In the genomic region with DNA sequence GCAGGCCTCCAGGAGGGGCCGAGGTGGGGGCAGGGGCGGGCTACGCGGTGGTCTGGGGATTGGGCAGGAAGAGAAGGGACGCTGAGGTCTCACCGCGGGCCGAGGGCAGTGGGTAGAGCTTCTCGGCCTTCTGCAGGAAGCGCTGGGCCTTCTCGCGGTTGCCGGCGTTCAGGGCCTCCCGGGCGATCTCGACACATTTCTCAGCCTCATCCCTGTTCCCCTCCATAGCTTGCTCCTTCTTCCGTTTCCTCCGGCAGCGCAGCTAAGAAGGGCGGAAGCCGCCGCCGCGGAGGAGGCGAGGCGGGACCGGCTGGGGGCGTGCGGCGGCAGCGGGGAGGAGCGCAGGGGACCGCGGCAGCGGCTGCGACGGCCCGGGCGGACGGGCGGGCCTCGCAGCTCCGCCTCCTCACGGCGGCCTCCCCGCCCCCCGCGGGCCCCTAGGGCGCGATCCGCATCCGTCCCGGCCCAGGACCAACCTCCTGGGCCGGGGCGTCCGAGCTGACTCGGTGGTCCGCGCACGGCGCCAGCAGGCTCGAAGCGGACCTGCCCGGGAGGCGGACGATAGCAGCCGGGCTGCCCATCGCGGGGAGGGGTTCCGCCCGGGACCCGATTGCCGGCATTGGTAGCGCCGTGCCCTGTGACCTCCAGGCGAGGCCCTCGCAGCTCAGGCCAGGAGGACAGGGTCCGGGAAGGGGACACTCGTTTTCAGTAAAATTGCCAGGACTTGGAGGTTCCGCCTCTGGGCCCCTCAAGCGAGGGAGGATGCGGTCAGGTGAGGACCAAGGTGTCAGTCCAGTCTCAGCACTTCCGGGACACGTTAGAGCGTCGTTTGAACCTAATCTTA, we compare ENCODE assay signal across 1 cellular context.
TF ChIP-seq lines count a peak whose summit lies in the region.

A gene (minus strand): TSS at position 273 of the 844 bp plus-strand sequence. CDS start 47 bp downstream, at position 226.

TF ChIP-seq in K562, 482 proteins besides CTCF, POLR2A, EP300 and RAD21 (continued from another document and continues in another):
- TF ChIP-seq, protein P1, sequence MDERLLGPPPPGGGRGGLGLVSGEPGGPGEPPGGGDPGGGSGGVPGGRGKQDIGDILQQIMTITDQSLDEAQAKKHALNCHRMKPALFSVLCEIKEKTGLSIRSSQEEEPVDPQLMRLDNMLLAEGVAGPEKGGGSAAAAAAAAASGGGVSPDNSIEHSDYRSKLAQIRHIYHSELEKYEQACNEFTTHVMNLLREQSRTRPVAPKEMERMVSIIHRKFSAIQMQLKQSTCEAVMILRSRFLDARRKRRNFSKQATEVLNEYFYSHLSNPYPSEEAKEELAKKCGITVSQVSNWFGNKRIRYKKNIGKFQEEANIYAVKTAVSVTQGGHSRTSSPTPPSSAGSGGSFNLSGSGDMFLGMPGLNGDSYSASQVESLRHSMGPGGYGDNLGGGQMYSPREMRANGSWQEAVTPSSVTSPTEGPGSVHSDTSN (CRISPR knock-in tag; IDR thresholded peaks at IDR 0.05; ENCODE audit: low read depth) = no peak
- TF ChIP-seq, protein P1 (tag; conservative IDR thresholded peaks at IDR 0.05; ENCODE audit: low read depth) = no peak
- TF ChIP-seq NR2C2 (CRISPR knock-in tag; IDR thresholded peaks at IDR 0.05) (peak; percentile 85), NR2C2 (tag; IDR thresholded peaks at IDR 0.05) (peak; percentile 93), POLR2H (tag; IDR thresholded peaks at IDR 0.05; ENCODE audit: low read depth) (no peak; the same call in none of the 2 replicates), ZEB2 (IDR thresholded peaks at IDR 0.05) (peak; percentile 52; the same call in 1 of the 2 replicates), CBX5 (IDR thresholded peaks at IDR 0.05; ENCODE audit: borderline replicate concordance, low read depth) (no peak), ZKSCAN3 (CRISPR knock-in tag; IDR thresholded peaks at IDR 0.05) (no peak), GTF2E2 (tag; IDR thresholded peaks at IDR 0.05) (no peak), SRF (CRISPR knock-in tag; IDR thresholded peaks at IDR 0.05) (no peak), ZFPM2 (CRISPR knock-in tag; IDR thresholded peaks at IDR 0.05) (peak; percentile 17; the same call in 1 of the 2 replicates), ZNF311 (CRISPR knock-in tag; IDR thresholded peaks at IDR 0.05) (no peak), ILK (tag; IDR thresholded peaks at IDR 0.05; ENCODE audit: borderline replicate concordance, low read depth) (no peak), YY1 (IDR thresholded peaks at IDR 0.05; ENCODE audit: borderline replicate concordance in 1 of 3, control insufficient read depth in 1 of 3, extremely low read depth in 1 of 3, insufficient read depth in 3 of 3, insufficient read length in 1 of 3, insufficient replicate concordance in 2 of 3, low read depth in 1 of 3, low read length in 2 of 3) (peak in 1 of 3 experiments; percentile 62), SNIP1 (IDR thresholded peaks at IDR 0.05; ENCODE audit: low read depth) (no peak), NR3C1 (CRISPR knock-in tag; IDR thresholded peaks at IDR 0.05) (no peak), HDAC3 (IDR thresholded peaks at IDR 0.05; ENCODE audit: borderline replicate concordance, partially characterized antibody) (no peak), ZFX (CRISPR knock-in tag; IDR thresholded peaks at IDR 0.05) (peak; percentile 79), SRSF7 (optimal IDR thresholded peaks at IDR 0.05; ENCODE audit: low read depth, low read length) (no peak), ZNF408 (CRISPR knock-in tag; IDR thresholded peaks at IDR 0.05; ENCODE audit: low read depth) (no peak), GABPB2 (CRISPR knock-in tag; conservative IDR thresholded peaks at IDR 0.05) (peak; percentile 64; the same call in 1 of the 2 replicates), ZNF232 (CRISPR knock-in tag; IDR thresholded peaks at IDR 0.05) (no peak), U2AF1 (optimal IDR thresholded peaks at IDR 0.05; ENCODE audit: low read depth, low read length) (no peak), FOXP1 (CRISPR knock-in tag; IDR thresholded peaks at IDR 0.05) (peak; percentile 39; the same call in 1 of the 2 replicates), ZSCAN29 (IDR thresholded peaks at IDR 0.05) (peak; percentile 37; the same call in 1 of the 2 replicates), NCOA6 (IDR thresholded peaks at IDR 0.05) (no peak), BHLHE40 (IDR thresholded peaks at IDR 0.05; ENCODE audit: low read length) (peak; percentile 56; the same call in 1 of the 2 replicates), RFX7 (CRISPR knock-in tag; IDR thresholded peaks at IDR 0.05) (no peak), PHB (CRISPR knock-in tag; IDR thresholded peaks at IDR 0.05) (peak; percentile 96), COPS2 (conservative IDR thresholded peaks at IDR 0.05) (no peak), ZNF140 (CRISPR knock-in tag; IDR thresholded peaks at IDR 0.05) (no peak), NFRKB (IDR thresholded peaks at IDR 0.05; ENCODE audit: low read depth) (no peak), ZNF354B (CRISPR knock-in tag; IDR thresholded peaks at IDR 0.05) (no peak), MIER1 (IDR thresholded peaks at IDR 0.05; ENCODE audit: low read depth) (no peak), ZNF589 (CRISPR knock-in tag; IDR thresholded peaks at IDR 0.05; ENCODE audit: low read depth) (no peak), ZNF668 (CRISPR knock-in tag; IDR thresholded peaks at IDR 0.05) (no peak), HDGF (IDR thresholded peaks at IDR 0.05) (no peak), GABPB1 (CRISPR knock-in tag; IDR thresholded peaks at IDR 0.05) (peak; percentile 72; the same call in 1 of the 2 replicates), POLR3A (IDR thresholded peaks at IDR 0.05; ENCODE audit: borderline replicate concordance, extremely low read depth, insufficient read depth, insufficient read length) (no peak), RBM17 (IDR thresholded peaks at IDR 0.05; ENCODE audit: borderline replicate concordance, low read depth, low read length) (no peak)
- TF ChIP-seq, protein P2, sequence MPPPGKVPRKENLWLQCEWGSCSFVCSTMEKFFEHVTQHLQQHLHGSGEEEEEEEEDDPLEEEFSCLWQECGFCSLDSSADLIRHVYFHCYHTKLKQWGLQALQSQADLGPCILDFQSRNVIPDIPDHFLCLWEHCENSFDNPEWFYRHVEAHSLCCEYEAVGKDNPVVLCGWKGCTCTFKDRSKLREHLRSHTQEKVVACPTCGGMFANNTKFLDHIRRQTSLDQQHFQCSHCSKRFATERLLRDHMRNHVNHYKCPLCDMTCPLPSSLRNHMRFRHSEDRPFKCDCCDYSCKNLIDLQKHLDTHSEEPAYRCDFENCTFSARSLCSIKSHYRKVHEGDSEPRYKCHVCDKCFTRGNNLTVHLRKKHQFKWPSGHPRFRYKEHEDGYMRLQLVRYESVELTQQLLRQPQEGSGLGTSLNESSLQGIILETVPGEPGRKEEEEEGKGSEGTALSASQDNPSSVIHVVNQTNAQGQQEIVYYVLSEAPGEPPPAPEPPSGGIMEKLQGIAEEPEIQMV (tag; conservative IDR thresholded peaks at IDR 0.05; ENCODE audit: low read depth) = no peak
- TF ChIP-seq, protein P3, sequence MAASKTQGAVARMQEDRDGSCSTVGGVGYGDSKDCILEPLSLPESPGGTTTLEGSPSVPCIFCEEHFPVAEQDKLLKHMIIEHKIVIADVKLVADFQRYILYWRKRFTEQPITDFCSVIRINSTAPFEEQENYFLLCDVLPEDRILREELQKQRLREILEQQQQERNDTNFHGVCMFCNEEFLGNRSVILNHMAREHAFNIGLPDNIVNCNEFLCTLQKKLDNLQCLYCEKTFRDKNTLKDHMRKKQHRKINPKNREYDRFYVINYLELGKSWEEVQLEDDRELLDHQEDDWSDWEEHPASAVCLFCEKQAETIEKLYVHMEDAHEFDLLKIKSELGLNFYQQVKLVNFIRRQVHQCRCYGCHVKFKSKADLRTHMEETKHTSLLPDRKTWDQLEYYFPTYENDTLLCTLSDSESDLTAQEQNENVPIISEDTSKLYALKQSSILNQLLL (CRISPR knock-in tag; IDR thresholded peaks at IDR 0.05; ENCODE audit: borderline replicate concordance) = no peak
- TF ChIP-seq, protein P4, sequence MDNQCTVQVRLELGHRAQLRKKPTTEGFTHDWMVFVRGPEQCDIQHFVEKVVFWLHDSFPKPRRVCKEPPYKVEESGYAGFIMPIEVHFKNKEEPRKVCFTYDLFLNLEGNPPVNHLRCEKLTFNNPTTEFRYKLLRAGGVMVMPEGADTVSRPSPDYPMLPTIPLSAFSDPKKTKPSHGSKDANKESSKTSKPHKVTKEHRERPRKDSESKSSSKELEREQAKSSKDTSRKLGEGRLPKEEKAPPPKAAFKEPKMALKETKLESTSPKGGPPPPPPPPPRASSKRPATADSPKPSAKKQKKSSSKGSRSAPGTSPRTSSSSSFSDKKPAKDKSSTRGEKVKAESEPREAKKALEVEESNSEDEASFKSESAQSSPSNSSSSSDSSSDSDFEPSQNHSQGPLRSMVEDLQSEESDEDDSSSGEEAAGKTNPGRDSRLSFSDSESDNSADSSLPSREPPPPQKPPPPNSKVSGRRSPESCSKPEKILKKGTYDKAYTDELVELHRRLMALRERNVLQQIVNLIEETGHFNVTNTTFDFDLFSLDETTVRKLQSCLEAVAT (IDR thresholded peaks at IDR 0.05) = 0 out of 4 replicates have a peak, but pooled peaks of 1 of the 2 experiments have one; percentile 35
- TF ChIP-seq, protein P5, sequence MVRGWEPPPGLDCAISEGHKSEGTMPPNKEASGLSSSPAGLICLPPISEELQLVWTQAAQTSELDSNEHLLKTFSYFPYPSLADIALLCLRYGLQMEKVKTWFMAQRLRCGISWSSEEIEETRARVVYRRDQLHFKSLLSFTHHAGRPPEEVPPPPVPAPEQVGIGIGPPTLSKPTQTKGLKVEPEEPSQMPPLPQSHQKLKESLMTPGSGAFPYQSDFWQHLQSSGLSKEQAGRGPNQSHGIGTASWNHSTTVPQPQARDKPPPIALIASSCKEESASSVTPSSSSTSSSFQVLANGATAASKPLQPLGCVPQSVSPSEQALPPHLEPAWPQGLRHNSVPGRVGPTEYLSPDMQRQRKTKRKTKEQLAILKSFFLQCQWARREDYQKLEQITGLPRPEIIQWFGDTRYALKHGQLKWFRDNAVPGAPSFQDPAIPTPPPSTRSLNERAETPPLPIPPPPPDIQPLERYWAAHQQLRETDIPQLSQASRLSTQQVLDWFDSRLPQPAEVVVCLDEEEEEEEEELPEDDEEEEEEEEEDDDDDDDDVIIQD (CRISPR knock-in tag; IDR thresholded peaks at IDR 0.05) = no peak
- TF ChIP-seq, protein P6, sequence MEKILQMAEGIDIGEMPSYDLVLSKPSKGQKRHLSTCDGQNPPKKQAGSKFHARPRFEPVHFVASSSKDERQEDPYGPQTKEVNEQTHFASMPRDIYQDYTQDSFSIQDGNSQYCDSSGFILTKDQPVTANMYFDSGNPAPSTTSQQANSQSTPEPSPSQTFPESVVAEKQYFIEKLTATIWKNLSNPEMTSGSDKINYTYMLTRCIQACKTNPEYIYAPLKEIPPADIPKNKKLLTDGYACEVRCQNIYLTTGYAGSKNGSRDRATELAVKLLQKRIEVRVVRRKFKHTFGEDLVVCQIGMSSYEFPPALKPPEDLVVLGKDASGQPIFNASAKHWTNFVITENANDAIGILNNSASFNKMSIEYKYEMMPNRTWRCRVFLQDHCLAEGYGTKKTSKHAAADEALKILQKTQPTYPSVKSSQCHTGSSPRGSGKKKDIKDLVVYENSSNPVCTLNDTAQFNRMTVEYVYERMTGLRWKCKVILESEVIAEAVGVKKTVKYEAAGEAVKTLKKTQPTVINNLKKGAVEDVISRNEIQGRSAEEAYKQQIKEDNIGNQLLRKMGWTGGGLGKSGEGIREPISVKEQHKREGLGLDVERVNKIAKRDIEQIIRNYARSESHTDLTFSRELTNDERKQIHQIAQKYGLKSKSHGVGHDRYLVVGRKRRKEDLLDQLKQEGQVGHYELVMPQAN (IDR thresholded peaks at IDR 0.05; ENCODE audit: borderline replicate concordance) = no peak
- TF ChIP-seq, protein P7, sequence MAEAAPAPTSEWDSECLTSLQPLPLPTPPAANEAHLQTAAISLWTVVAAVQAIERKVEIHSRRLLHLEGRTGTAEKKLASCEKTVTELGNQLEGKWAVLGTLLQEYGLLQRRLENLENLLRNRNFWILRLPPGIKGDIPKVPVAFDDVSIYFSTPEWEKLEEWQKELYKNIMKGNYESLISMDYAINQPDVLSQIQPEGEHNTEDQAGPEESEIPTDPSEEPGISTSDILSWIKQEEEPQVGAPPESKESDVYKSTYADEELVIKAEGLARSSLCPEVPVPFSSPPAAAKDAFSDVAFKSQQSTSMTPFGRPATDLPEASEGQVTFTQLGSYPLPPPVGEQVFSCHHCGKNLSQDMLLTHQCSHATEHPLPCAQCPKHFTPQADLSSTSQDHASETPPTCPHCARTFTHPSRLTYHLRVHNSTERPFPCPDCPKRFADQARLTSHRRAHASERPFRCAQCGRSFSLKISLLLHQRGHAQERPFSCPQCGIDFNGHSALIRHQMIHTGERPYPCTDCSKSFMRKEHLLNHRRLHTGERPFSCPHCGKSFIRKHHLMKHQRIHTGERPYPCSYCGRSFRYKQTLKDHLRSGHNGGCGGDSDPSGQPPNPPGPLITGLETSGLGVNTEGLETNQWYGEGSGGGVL (CRISPR knock-in tag; IDR thresholded peaks at IDR 0.05) = no peak
- TF ChIP-seq, protein P8, sequence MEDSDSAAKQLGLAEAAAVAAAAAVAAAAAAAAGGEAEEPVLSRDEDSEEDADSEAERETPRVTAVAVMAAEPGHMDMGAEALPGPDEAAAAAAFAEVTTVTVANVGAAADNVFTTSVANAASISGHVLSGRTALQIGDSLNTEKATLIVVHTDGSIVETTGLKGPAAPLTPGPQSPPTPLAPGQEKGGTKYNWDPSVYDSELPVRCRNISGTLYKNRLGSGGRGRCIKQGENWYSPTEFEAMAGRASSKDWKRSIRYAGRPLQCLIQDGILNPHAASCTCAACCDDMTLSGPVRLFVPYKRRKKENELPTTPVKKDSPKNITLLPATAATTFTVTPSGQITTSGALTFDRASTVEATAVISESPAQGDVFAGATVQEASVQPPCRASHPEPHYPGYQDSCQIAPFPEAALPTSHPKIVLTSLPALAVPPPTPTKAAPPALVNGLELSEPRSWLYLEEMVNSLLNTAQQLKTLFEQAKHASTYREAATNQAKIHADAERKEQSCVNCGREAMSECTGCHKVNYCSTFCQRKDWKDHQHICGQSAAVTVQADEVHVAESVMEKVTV (CRISPR knock-in tag; IDR thresholded peaks at IDR 0.05) = peak; percentile 42; the same call in 1 of the 2 replicates
- TF ChIP-seq, protein P9, sequence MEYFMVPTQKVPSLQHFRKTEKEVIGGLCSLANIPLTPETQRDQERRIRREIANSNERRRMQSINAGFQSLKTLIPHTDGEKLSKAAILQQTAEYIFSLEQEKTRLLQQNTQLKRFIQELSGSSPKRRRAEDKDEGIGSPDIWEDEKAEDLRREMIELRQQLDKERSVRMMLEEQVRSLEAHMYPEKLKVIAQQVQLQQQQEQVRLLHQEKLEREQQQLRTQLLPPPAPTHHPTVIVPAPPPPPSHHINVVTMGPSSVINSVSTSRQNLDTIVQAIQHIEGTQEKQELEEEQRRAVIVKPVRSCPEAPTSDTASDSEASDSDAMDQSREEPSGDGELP (CRISPR knock-in tag; IDR thresholded peaks at IDR 0.05; ENCODE audit: borderline replicate concordance) = peak; percentile 68
